In genomic region chr15:40081691-40082194, GRCh38 we compare ENCODE assay signal across 8 cellular contexts. TPM values are rescaled to one million over a fixed set of nuclear protein-coding genes. Genes with fewer than 3 reads are reported as not detected.
DNase-seq lines count a peak whose midpoint lies in the region; ATAC-seq, FAIRE-seq and TF ChIP-seq lines count a peak whose summit lies in the region.

No MANE protein-coding gene starts in this region.

- ATAC-seq in T-cell (replicated peaks in 1 of 4) (peak; percentile 42 to 65 (median 54)), upper lobe of left lung (ENCODE audit: low FRiP score in 2 of 2) (peak; percentile 81 to 92), GM18873 (IDR thresholded peaks at IDR 0.05; ENCODE audit: low FRiP score, unreplicated experiment) (no peak), HG03280 (IDR thresholded peaks at IDR 0.05; ENCODE audit: unreplicated experiment) (no peak)

- TF ChIP-seq POLR2A in upper lobe of left lung (IDR thresholded peaks at IDR 0.05): peak in 2 of 4 donors; percentile 41 to 68

- peak; percentile 96 for FAIRE-seq in A204.1 (lab: Jason Lieb, UNC)

- 9 to 12% methylated on average over 12 of the region's 12 CpGs for WGBS in upper lobe of left lung, 2 donors

- peak overlapping the region; percentile 85 for H2AFZ ChIP-seq in fibroblast of lung (ENCODE audit: low read length)

- H3K79me2 ChIP-seq in fibroblast of lung (ENCODE audit: control insufficient read depth, insufficient read depth, low read length): no peaks in the 10 kb centered on the region

- TF ChIP-seq CTCF in fibroblast of lung (conservative IDR thresholded peaks at IDR 0.05 in 1 of 2, IDR thresholded peaks at IDR 0.05 in 1 of 2; ENCODE audit: low read depth in 1 of 2, low read length in 2 of 2) (peak; percentile 7 to 11), upper lobe of left lung (IDR thresholded peaks at IDR 0.05) (no peak)

- CTCF ChIA-PET in T-cell (lab: Charles Lee): interaction anchor here in 1 of 2 donors (0.6 kb wide), 1 partner anchor 9 kb away, joined by 3 read pairs; no protein-coding TSS in a partner anchor

- H3K27me3 Mint-ChIP-seq in T-cell: peaks cover 14 to 50% of the 10 kb centered on the region in 2 donors

- POLR2A ChIA-PET in T-cell (lab: Charles Lee): no interaction called here

- H3K4me1 ChIP-seq in fibroblast of lung (ENCODE audit: control insufficient read depth, extremely low read depth, insufficient read depth, low read length): peaks cover 11% of the 10 kb centered on the region
- peaks cover 39% of the 10 kb centered on the region for H3K4me1 ChIP-seq in mucosa of stomach (ENCODE audit: control insufficient read depth, insufficient read depth, low read length)
- peaks cover 17 to 26% (median 24%) of the 10 kb centered on the region in 4 donors for H3K4me1 ChIP-seq in upper lobe of left lung

- peak overlapping the region; percentile 13 for H3K9ac ChIP-seq in fibroblast of lung (ENCODE audit: insufficient read depth, low read length)
- peak overlapping the region; percentile 49 for H3K9ac ChIP-seq in mucosa of stomach (ENCODE audit: low read length)

- H3K27me3 ChIP-seq in fibroblast of lung (ENCODE audit: control insufficient read depth, insufficient read depth, low read length) (no peaks in the 10 kb centered on the region), mucosa of stomach (ENCODE audit: control insufficient read depth, insufficient read depth, low read length) (no peaks in the 10 kb centered on the region), upper lobe of left lung (no peaks in the 10 kb centered on the region)

- H3K4me1 Mint-ChIP-seq in T-cell: peaks cover 22 to 29% (median 29%) of the 10 kb centered on the region in 3 donors

- no peaks in the 10 kb centered on the region for H4K20me1 ChIP-seq in fibroblast of lung (ENCODE audit: control insufficient read depth, extremely low read depth, insufficient read depth, low read length)

- no peaks in the 10 kb centered on the region for H3K9me3 Mint-ChIP-seq in T-cell

- H3K36me3 ChIP-seq in fibroblast of lung (ENCODE audit: control insufficient read depth, insufficient read depth, low read length) (no peaks in the 10 kb centered on the region), mucosa of stomach (ENCODE audit: control insufficient read depth, insufficient read depth, low read length) (no peaks in the 10 kb centered on the region), upper lobe of left lung (no peaks in the 10 kb centered on the region)

- peak overlapping the region; percentile 99 for H3K4me2 ChIP-seq in fibroblast of lung (ENCODE audit: extremely low read depth, insufficient read depth, low read length)

- H3K9me3 ChIP-seq in fibroblast of lung (ENCODE audit: control insufficient read depth, insufficient read depth, low read depth, low read length) (no peaks in the 10 kb centered on the region), mucosa of stomach (ENCODE audit: control insufficient read depth, low read length) (no peaks in the 10 kb centered on the region), upper lobe of left lung (no peaks in the 10 kb centered on the region)

- H3K27ac ChIP-seq in fibroblast of lung (ENCODE audit: insufficient read depth, low read length) (peak overlapping the region; percentile 19), upper lobe of left lung (peak overlapping the region; percentile 72 to 78 (median 76))

- peak; percentile 93 for DNase-seq in H4 (ENCODE audit: low spot score)
- DNase-seq in T-cell: no peak
- peak; percentile 73 to 85 for DNase-seq in fibroblast of lung (ENCODE audit: low read depth in 2 of 2)
- DNase-seq in upper lobe of left lung: peak in 1 of 2 donors; percentile 77

- H3K4me3 ChIP-seq in fibroblast of lung (replicated peaks in 1 of 4; ENCODE audit: control extremely low read depth in 1 of 4, insufficient read depth in 1 of 4, low read depth in 3 of 4, low read length in 4 of 4) (peak overlapping the region; percentile 41 to 54 (median 42)), mucosa of stomach (ENCODE audit: low read length) (peak overlapping the region; percentile 2), upper lobe of left lung (peak overlapping the region in 3 of 4 donors; percentile 15 to 45 (median 41))

- peak overlapping the region; percentile 28 to 54 for H3K27ac Mint-ChIP-seq in T-cell

- H3K4me3 Mint-ChIP-seq in T-cell: peak overlapping the region; percentile 55 to 74 (median 59)

- peak in 1 of 4 donors; percentile 14 for TF ChIP-seq EP300 in upper lobe of left lung (IDR thresholded peaks at IDR 0.05)

- H3K36me3 Mint-ChIP-seq in T-cell: no peaks in the 10 kb centered on the region

RNA-seq across cellular contexts. Expression of gene BMF, which starts 26.9 kb away (rescaled TPM):
- 18.7 and 19.6 TPM in 2 replicates for total RNA-seq in H4 (2014; rRNA removed; shearing (Covaris generic))
- total RNA-seq in T-cell: 10 to 100 TPM in 3 of 5 donors, 1 to 10 TPM in 2; 6.6 to 46.7 (median 42.4) TPM
- total RNA-seq in fibroblast of lung: 8.6 and 9.5 TPM in 2 replicates
- 2.2 TPM in 2 replicates for polyA plus RNA-seq in fibroblast of lung
- 1.4 and 2.1 TPM in 2 replicates for polyA plus RNA-seq in fibroblast of lung (2012)
- polyA minus RNA-seq in fibroblast of lung (ENCODE audit: low replicate concordance): 6.4 and 13.5 TPM in 2 replicates
- total RNA-seq in upper lobe of left lung: 100 to 1,000 TPM in 1 of 6 donors, 10 to 100 TPM in 4, 1 to 10 TPM in 1; 9.9 to 118 (median 26.2) TPM

RNA-seq across cellular contexts. Expression of gene SRP14, which starts 42.8 kb away (rescaled TPM):
- 317 and 358 TPM in 2 replicates for total RNA-seq in H4 (2014; rRNA removed; shearing (Covaris generic))
- total RNA-seq in T-cell (100 to 1,000 TPM; 115 to 128 (median 119) TPM), fibroblast of lung (162 and 174 TPM in 2 replicates), upper lobe of left lung (100 to 1,000 TPM in 5 of 6 donors, 10 to 100 TPM in 1; 55.5 to 342 (median 191) TPM)
- polyA plus RNA-seq in fibroblast of lung: 434 and 465 TPM in 2 replicates
- polyA plus RNA-seq in fibroblast of lung (2012): 342 and 345 TPM in 2 replicates
- polyA minus RNA-seq in fibroblast of lung (ENCODE audit: low replicate concordance): 9.0 and 17.0 TPM in 2 replicates

Comparison
In these comparisons a context has a peak if more than half of its experiments do, and no peak if none do; other contexts are left out.
1. DNase-seq: peak in H4 (single experiment) and fibroblast of lung (2 of 2); none in T-cell (0 of 34).
2. ATAC-seq: peak in T-cell (4 of 4) and upper lobe of left lung (2 of 2); none in GM18873 (single experiment) and HG03280 (single experiment).
3. CTCF ChIP-seq: peak in fibroblast of lung (2 of 2); none in upper lobe of left lung (0 of 6).
4. Peak in every context shown above with its lines, with median percentiles within 50 percentile points of each other: H3K4me3 ChIP-seq.